In genomic region chr6:95501032-95501904, GRCh38 we compare ENCODE assay signal across 18 cellular contexts.
"Had no signal": no experiment of that assay in that cellular context is flagged by ENCODE, and none has a peak within 500 bp of the region (broad histone marks: within the 10 kb centered on the region; RNA-seq: fewer than 3 reads in every experiment).

No MANE protein-coding gene starts in this region.

- H3K9me3 ChIP-seq: colonic mucosa, thyroid gland had no signal

- H3K27ac ChIP-seq: colonic mucosa, left ventricle myocardium inferior, right atrium auricular region, thyroid gland had no signal

- H3K27me3 ChIP-seq: colonic mucosa, right atrium auricular region, thyroid gland had no signal

- H3K4me3 ChIP-seq: colonic mucosa, left ventricle myocardium inferior, right atrium auricular region, thyroid gland had no signal

- H3K4me1 ChIP-seq: colonic mucosa, left ventricle myocardium inferior, right atrium auricular region, thyroid gland had no signal

- H3K36me3 ChIP-seq: colonic mucosa, left ventricle myocardium inferior, right atrium auricular region, thyroid gland had no signal

- DNase-seq: activated CD4-positive, alpha-beta memory T cell treated with anti-CD3 and anti-CD28 coated beads for 36 hours; activated naive CD4-positive, alpha-beta T cell; activated T-cell treated with anti-CD3 and anti-CD28 coated beads, Interleukin-2, amount 50 U/mL, for 1 hour; aorta; colonic mucosa; erythroblast; foreskin melanocyte; glutamatergic neuron; kidney; left ventricle myocardium inferior; mammary epithelial cell; stimulated activated CD4-positive, alpha-beta T cell treated with anti-CD3 and anti-CD28 coated beads, Interleukin-12 subunit alpha, Interleukin-12 subunit beta, amount 100 ng/mL, for 4 hours; stimulated activated CD4-positive, alpha-beta T cell treated with anti-CD3 and anti-CD28 coated beads, Interleukin-1b, Interleukin-23, amount 100 ng/mL, for 48 hours; stimulated activated CD8-positive, alpha-beta memory T cell treated with anti-CD3 and anti-CD28 coated beads, Interleukin-4, amount 100 ng/mL, for 48 hours; stimulated activated naive CD4-positive, alpha-beta T cell; thyroid gland had no signal

- ATAC-seq: activated T-helper 17 cell treated with anti-CD3 and anti-CD28 coated beads, Interleukin-2, amount 50 U/mL, for 72 hours had no signal
